ENCODE assay signal across 1 cellular context in the genomic region with DNA sequence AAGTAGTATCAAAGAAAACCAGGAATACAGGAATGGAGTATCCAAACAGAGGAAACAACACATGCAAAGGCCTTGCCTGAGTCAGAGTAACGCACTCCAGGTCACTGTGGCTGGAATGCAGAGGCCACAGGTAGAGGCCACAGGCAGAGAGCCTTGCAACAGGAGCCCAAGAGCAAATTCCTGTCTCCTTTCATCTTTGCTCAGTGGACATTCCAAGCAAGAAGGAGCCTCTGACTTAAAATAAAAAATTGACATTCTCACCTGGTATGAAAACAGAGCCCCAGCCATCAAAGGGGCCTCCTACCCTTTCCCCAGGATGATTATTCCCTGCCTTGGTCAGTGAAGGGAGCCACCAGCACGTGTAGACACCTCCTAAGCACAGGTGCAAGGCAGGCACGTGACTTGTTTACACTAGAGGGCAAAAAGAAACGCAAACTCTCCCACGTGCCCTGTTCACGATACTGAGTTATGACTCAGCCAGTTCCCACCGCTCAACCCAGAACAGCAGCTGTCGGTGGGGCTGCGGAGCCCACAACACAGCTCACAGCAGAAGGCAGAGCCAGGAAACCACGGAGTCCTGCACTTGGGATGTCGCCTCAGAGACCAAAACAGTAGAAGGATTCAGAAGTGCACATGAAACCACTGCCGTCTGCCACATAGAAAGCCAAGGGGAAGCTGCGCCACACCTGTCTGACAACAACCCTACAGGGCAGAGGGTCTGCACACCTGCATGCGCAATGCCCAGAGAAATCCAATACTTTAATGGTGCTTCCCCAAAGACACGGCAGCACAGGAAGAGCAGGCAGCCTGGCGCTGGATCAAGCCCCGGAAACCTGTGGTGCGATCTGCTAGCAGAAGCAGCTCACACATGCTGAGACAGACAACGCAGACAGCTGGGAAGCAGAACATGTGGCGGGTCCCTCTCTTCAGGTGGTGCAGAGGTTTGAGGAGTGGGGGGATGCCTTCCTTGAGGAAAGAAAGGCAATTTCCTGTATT.
TF ChIP-seq lines count a peak whose summit lies in the region.

No MANE protein-coding gene starts in this region.

TF ChIP-seq in HepG2, 621 proteins besides CTCF, POLR2A, EP300 and RAD21 (continued from another document and continues in another):
- TF ChIP-seq ZBTB7B (CRISPR knock-in tag; IDR thresholded peaks at IDR 0.05) (peak; percentile 80; the same call in 1 of the 2 replicates), SIX1 (CRISPR knock-in tag; IDR thresholded peaks at IDR 0.05; ENCODE audit: borderline replicate concordance) (peak; percentile 42; the same call in 1 of the 2 replicates), ZIK1 (CRISPR knock-in tag; IDR thresholded peaks at IDR 0.05; ENCODE audit: borderline replicate concordance, low read depth) (no peak), NONO (IDR thresholded peaks at IDR 0.05) (no peak), NONO (CRISPR knock-in tag; conservative IDR thresholded peaks at IDR 0.05) (peak; percentile 83), ESRRA (CRISPR knock-in tag; IDR thresholded peaks at IDR 0.05; ENCODE audit: low read depth) (peak; percentile 49; the same call in 1 of the 2 replicates), HMG20B (CRISPR knock-in tag; conservative IDR thresholded peaks at IDR 0.05) (peak; percentile 75), ONECUT2 (CRISPR knock-in tag; IDR thresholded peaks at IDR 0.05) (peak; percentile 68; the same call in 1 of the 2 replicates), CREB1 (IDR thresholded peaks at IDR 0.05) (0 out of 2 replicates have a peak, but pooled peaks have one; percentile 12), CREB1 (CRISPR knock-in tag; IDR thresholded peaks at IDR 0.05) (no peak; the same call in 1 of the 2 replicates), FOXK1 (CRISPR knock-in tag; IDR thresholded peaks at IDR 0.05; ENCODE audit: borderline replicate concordance, low read depth) (peak; percentile 86), WIZ (CRISPR knock-in tag; IDR thresholded peaks at IDR 0.05) (0 out of 2 replicates have a peak, but pooled peaks have one; percentile 23), SIX4 (CRISPR knock-in tag; IDR thresholded peaks at IDR 0.05) (peak; percentile 71), HMGA1 (CRISPR knock-in tag; conservative IDR thresholded peaks at IDR 0.05) (no peak), ZNF674 (CRISPR knock-in tag; IDR thresholded peaks at IDR 0.05; ENCODE audit: low read depth) (no peak), RCOR2 (CRISPR knock-in tag; IDR thresholded peaks at IDR 0.05) (peak; percentile 76), ZNF564 (CRISPR knock-in tag; IDR thresholded peaks at IDR 0.05) (no peak), NFATC3 (CRISPR knock-in tag; IDR thresholded peaks at IDR 0.05) (no peak), ZNF124 (CRISPR knock-in tag; IDR thresholded peaks at IDR 0.05) (no peak), ZNF709 (CRISPR knock-in tag; IDR thresholded peaks at IDR 0.05) (peak; percentile 23; the same call in 1 of the 2 replicates), ARNTL (CRISPR knock-in tag; IDR thresholded peaks at IDR 0.05) (peak; percentile 99), SAP130 (CRISPR knock-in tag; IDR thresholded peaks at IDR 0.05; ENCODE audit: low read depth) (peak; percentile 84), JARID2 (CRISPR knock-in tag; IDR thresholded peaks at IDR 0.05; ENCODE audit: insufficient replicate concordance) (no peak), CHD4 (IDR thresholded peaks at IDR 0.05; ENCODE audit: borderline replicate concordance, low read length) (peak; percentile 39; the same call in 1 of the 2 replicates), ZNF558 (CRISPR knock-in tag; IDR thresholded peaks at IDR 0.05; ENCODE audit: borderline replicate concordance) (peak; percentile 88; the same call in 1 of the 2 replicates), ZBTB7A (CRISPR knock-in tag; IDR thresholded peaks at IDR 0.05) (peak; percentile 63; the same call in 1 of the 2 replicates)
- TF ChIP-seq, protein P1, sequence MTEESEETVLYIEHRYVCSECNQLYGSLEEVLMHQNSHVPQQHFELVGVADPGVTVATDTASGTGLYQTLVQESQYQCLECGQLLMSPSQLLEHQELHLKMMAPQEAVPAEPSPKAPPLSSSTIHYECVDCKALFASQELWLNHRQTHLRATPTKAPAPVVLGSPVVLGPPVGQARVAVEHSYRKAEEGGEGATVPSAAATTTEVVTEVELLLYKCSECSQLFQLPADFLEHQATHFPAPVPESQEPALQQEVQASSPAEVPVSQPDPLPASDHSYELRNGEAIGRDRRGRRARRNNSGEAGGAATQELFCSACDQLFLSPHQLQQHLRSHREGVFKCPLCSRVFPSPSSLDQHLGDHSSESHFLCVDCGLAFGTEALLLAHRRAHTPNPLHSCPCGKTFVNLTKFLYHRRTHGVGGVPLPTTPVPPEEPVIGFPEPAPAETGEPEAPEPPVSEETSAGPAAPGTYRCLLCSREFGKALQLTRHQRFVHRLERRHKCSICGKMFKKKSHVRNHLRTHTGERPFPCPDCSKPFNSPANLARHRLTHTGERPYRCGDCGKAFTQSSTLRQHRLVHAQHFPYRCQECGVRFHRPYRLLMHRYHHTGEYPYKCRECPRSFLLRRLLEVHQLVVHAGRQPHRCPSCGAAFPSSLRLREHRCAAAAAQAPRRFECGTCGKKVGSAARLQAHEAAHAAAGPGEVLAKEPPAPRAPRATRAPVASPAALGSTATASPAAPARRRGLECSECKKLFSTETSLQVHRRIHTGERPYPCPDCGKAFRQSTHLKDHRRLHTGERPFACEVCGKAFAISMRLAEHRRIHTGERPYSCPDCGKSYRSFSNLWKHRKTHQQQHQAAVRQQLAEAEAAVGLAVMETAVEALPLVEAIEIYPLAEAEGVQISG (CRISPR knock-in tag; IDR thresholded peaks at IDR 0.05): 0 out of 2 replicates have a peak, but pooled peaks have one; percentile 57
- TF ChIP-seq, protein P2, sequence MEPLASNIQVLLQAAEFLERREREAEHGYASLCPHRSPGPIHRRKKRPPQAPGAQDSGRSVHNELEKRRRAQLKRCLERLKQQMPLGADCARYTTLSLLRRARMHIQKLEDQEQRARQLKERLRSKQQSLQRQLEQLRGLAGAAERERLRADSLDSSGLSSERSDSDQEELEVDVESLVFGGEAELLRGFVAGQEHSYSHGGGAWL (CRISPR knock-in tag; IDR thresholded peaks at IDR 0.05): peak; percentile 65; the same call in 1 of the 2 replicates
- TF ChIP-seq, protein P3, sequence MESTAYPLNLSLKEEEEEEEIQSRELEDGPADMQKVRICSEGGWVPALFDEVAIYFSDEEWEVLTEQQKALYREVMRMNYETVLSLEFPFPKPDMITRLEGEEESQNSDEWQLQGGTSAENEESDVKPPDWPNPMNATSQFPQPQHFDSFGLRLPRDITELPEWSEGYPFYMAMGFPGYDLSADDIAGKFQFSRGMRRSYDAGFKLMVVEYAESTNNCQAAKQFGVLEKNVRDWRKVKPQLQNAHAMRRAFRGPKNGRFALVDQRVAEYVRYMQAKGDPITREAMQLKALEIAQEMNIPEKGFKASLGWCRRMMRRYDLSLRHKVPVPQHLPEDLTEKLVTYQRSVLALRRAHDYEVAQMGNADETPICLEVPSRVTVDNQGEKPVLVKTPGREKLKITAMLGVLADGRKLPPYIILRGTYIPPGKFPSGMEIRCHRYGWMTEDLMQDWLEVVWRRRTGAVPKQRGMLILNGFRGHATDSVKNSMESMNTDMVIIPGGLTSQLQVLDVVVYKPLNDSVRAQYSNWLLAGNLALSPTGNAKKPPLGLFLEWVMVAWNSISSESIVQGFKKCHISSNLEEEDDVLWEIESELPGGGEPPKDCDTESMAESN (CRISPR knock-in tag; conservative IDR thresholded peaks at IDR 0.05): peak; percentile 93
- TF ChIP-seq, protein P4, sequence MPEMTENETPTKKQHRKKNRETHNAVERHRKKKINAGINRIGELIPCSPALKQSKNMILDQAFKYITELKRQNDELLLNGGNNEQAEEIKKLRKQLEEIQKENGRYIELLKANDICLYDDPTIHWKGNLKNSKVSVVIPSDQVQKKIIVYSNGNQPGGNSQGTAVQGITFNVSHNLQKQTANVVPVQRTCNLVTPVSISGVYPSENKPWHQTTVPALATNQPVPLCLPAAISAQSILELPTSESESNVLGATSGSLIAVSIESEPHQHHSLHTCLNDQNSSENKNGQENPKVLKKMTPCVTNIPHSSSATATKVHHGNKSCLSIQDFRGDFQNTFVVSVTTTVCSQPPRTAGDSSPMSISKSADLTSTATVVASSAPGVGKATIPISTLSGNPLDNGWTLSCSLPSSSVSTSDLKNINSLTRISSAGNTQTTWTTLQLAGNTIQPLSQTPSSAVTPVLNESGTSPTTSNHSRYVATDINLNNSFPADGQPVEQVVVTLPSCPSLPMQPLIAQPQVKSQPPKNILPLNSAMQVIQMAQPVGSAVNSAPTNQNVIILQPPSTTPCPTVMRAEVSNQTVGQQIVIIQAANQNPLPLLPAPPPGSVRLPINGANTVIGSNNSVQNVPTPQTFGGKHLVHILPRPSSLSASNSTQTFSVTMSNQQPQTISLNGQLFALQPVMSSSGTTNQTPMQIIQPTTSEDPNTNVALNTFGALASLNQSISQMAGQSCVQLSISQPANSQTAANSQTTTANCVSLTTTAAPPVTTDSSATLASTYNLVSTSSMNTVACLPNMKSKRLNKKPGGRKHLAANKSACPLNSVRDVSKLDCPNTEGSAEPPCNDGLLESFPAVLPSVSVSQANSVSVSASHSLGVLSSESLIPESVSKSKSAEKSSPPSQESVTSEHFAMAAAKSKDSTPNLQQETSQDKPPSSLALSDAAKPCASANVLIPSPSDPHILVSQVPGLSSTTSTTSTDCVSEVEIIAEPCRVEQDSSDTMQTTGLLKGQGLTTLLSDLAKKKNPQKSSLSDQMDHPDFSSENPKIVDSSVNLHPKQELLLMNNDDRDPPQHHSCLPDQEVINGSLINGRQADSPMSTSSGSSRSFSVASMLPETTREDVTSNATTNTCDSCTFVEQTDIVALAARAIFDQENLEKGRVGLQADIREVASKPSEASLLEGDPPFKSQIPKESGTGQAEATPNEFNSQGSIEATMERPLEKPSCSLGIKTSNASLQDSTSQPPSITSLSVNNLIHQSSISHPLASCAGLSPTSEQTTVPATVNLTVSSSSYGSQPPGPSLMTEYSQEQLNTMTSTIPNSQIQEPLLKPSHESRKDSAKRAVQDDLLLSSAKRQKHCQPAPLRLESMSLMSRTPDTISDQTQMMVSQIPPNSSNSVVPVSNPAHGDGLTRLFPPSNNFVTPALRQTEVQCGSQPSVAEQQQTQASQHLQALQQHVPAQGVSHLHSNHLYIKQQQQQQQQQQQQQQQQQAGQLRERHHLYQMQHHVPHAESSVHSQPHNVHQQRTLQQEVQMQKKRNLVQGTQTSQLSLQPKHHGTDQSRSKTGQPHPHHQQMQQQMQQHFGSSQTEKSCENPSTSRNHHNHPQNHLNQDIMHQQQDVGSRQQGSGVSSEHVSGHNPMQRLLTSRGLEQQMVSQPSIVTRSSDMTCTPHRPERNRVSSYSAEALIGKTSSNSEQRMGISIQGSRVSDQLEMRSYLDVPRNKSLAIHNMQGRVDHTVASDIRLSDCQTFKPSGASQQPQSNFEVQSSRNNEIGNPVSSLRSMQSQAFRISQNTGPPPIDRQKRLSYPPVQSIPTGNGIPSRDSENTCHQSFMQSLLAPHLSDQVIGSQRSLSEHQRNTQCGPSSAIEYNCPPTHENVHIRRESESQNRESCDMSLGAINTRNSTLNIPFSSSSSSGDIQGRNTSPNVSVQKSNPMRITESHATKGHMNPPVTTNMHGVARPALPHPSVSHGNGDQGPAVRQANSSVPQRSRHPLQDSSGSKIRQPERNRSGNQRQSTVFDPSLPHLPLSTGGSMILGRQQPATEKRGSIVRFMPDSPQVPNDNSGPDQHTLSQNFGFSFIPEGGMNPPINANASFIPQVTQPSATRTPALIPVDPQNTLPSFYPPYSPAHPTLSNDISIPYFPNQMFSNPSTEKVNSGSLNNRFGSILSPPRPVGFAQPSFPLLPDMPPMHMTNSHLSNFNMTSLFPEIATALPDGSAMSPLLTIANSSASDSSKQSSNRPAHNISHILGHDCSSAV (CRISPR knock-in tag; IDR thresholded peaks at IDR 0.05; ENCODE audit: borderline replicate concordance): no peak
- TF ChIP-seq, protein P5, sequence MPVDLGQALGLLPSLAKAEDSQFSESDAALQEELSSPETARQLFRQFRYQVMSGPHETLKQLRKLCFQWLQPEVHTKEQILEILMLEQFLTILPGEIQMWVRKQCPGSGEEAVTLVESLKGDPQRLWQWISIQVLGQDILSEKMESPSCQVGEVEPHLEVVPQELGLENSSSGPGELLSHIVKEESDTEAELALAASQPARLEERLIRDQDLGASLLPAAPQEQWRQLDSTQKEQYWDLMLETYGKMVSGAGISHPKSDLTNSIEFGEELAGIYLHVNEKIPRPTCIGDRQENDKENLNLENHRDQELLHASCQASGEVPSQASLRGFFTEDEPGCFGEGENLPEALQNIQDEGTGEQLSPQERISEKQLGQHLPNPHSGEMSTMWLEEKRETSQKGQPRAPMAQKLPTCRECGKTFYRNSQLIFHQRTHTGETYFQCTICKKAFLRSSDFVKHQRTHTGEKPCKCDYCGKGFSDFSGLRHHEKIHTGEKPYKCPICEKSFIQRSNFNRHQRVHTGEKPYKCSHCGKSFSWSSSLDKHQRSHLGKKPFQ (CRISPR knock-in tag; IDR thresholded peaks at IDR 0.05; ENCODE audit: insufficient replicate concordance): peak; percentile 100
- TF ChIP-seq, protein P6, sequence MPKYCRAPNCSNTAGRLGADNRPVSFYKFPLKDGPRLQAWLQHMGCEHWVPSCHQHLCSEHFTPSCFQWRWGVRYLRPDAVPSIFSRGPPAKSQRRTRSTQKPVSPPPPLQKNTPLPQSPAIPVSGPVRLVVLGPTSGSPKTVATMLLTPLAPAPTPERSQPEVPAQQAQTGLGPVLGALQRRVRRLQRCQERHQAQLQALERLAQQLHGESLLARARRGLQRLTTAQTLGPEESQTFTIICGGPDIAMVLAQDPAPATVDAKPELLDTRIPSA (CRISPR knock-in tag; IDR thresholded peaks at IDR 0.05; ENCODE audit: borderline replicate concordance): no peak
- TF ChIP-seq, protein P7, sequence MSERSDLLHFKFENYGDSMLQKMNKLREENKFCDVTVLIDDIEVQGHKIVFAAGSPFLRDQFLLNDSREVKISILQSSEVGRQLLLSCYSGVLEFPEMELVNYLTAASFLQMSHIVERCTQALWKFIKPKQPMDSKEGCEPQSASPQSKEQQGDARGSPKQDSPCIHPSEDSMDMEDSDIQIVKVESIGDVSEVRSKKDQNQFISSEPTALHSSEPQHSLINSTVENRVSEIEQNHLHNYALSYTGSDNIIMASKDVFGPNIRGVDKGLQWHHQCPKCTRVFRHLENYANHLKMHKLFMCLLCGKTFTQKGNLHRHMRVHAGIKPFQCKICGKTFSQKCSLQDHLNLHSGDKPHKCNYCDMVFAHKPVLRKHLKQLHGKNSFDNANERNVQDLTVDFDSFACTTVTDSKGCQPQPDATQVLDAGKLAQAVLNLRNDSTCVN (CRISPR knock-in tag; IDR thresholded peaks at IDR 0.05; ENCODE audit: borderline replicate concordance): no peak
- TF ChIP-seq, protein P8, sequence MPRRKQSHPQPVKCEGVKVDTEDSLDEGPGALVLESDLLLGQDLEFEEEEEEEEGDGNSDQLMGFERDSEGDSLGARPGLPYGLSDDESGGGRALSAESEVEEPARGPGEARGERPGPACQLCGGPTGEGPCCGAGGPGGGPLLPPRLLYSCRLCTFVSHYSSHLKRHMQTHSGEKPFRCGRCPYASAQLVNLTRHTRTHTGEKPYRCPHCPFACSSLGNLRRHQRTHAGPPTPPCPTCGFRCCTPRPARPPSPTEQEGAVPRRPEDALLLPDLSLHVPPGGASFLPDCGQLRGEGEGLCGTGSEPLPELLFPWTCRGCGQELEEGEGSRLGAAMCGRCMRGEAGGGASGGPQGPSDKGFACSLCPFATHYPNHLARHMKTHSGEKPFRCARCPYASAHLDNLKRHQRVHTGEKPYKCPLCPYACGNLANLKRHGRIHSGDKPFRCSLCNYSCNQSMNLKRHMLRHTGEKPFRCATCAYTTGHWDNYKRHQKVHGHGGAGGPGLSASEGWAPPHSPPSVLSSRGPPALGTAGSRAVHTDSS (CRISPR knock-in tag; conservative IDR thresholded peaks at IDR 0.05): no peak
